In genomic region chr19:15125232-15126067, GRCh38 we compare ENCODE assay signal across 9 cellular contexts. TPM values are rescaled to one million over a fixed set of nuclear protein-coding genes. Genes with fewer than 3 reads are reported as not detected.
DNase-seq lines count a peak whose midpoint lies in the region; ATAC-seq and TF ChIP-seq lines count a peak whose summit lies in the region.
"Had no signal": no experiment of that assay in that cellular context is flagged by ENCODE, and none has a peak within 500 bp of the region (broad histone marks: within the 10 kb centered on the region; RNA-seq: fewer than 3 reads in every experiment).

No MANE protein-coding gene starts in this region.

- no peaks in the 10 kb centered on the region for H3F3A ChIP-seq in smooth muscle cell (ENCODE audit: low read depth)

- H3K27me3 ChIP-seq in smooth muscle cell (ENCODE audit: low read depth): no peaks in the 10 kb centered on the region

- peaks cover 7% of the 10 kb centered on the region for H3K4me1 ChIP-seq in smooth muscle cell (ENCODE audit: low read depth)

- H3K79me2 ChIP-seq in smooth muscle cell (ENCODE audit: low read depth): peaks cover 19% of the 10 kb centered on the region

- H3K9me3 Mint-ChIP-seq in activated B cell treated with CpG ODN at 0.5 μM for 24 hours: no peaks in the 10 kb centered on the region
- H3K9me3 Mint-ChIP-seq in immature natural killer cell: no peaks in the 10 kb centered on the region

- H3K27ac ChIP-seq in caudate nucleus (ENCODE audit: low read depth, low read length) (peak overlapping the region; percentile 97), smooth muscle cell (ENCODE audit: low read depth) (peak overlapping the region; percentile 76)

- H3K4me3 Mint-ChIP-seq in activated B cell treated with CpG ODN at 0.5 μM for 24 hours (peak overlapping the region; percentile 95), immature natural killer cell (peak overlapping the region; percentile 97 to 100 (median 99))

- CTCF ChIA-PET in activated B cell treated with CpG ODN at 0.5 μM for 24 hours (lab: Charles Lee): interaction anchor here (1.3 kb wide), 1 partner anchor 24 kb away, joined by 3 read pairs; no protein-coding TSS in a partner anchor

- no peaks in the 10 kb centered on the region for H3K36me3 ChIP-seq in smooth muscle cell (ENCODE audit: low read depth)

- H3K4me1 Mint-ChIP-seq in activated B cell treated with CpG ODN at 0.5 μM for 24 hours (peaks cover 17% of the 10 kb centered on the region), immature natural killer cell (peaks cover 17 to 23% of the 10 kb centered on the region in 2 donors)

- peak overlapping the region; percentile 62 for H3K4me3 ChIP-seq in smooth muscle cell

- POLR2A ChIA-PET in activated B cell treated with CpG ODN at 0.5 μM for 24 hours (lab: Charles Lee): interaction anchor here (1.0 to 1.5 kb wide), 3 partner anchors 26 to 293 kb away, joined by 3 read pairs; no protein-coding TSS in a partner anchor

- WGBS in smooth muscle cell (ENCODE audit: low lambda C conversion rate): under 1% methylated on average over 61 of the region's 61 CpGs

- TF ChIP-seq CTCF in AG09319 (IDR thresholded peaks at IDR 0.05; ENCODE audit: low read depth, low read length): 0 out of 2 replicates have a peak, but pooled peaks have one; percentile 4
- no peak for TF ChIP-seq CTCF in activated B cell treated with CpG ODN at 0.5 μM for 24 hours (IDR thresholded peaks at IDR 0.05)
- TF ChIP-seq CTCF in smooth muscle cell (IDR thresholded peaks at IDR 0.05; ENCODE audit: borderline replicate concordance, insufficient read depth, poor library complexity, severe bottlenecking): no peak

- peak overlapping the region; percentile 80 for H3K9ac ChIP-seq in smooth muscle cell (ENCODE audit: low read depth)

- H3K27ac Mint-ChIP-seq in activated B cell treated with CpG ODN at 0.5 μM for 24 hours: peak overlapping the region; percentile 91
- H3K27ac Mint-ChIP-seq in immature natural killer cell: peak overlapping the region; percentile 97 to 100 (median 98)

- H2AFZ ChIP-seq in smooth muscle cell (ENCODE audit: low read depth): peak overlapping the region; percentile 39

- peak overlapping the region; percentile 88 for H3K4me2 ChIP-seq in smooth muscle cell

- DNase-seq in AG09319 (ENCODE audit: extremely low read depth, low read depth) (peak; percentile 94), NCI-H226 (peak; percentile 97), activated B cell treated with CpG ODN at 0.5 μM for 24 hours (peak; percentile 96), caudate nucleus (lab: John Stamatoyannopoulos, UW) (peak; percentile 68 to 98 (median 94)), immature natural killer cell (peak; percentile 99), smooth muscle cell (lab: John Stamatoyannopoulos, UW; ENCODE audit: unreplicated experiment) (peak; percentile 94)

- intact Hi-C loops in activated B cell treated with CpG ODN at 0.5 μM for 24 hours (cut with micrococcal nuclease): loop anchor here (1.0 kb wide), 6 partner anchors 98 to 986 kb away; partner anchors contain the start of genes AKAP8 and RAB8A

- H4K20me1 ChIP-seq in smooth muscle cell (ENCODE audit: low read depth): no peaks in the 10 kb centered on the region

- no peaks in the 10 kb centered on the region for H3K9me3 ChIP-seq in smooth muscle cell (replicated peaks; ENCODE audit: low read depth)

- ATAC-seq in GM19023 (IDR thresholded peaks at IDR 0.05; ENCODE audit: unreplicated experiment) (peak; percentile 88), HG03196 (IDR thresholded peaks at IDR 0.05; ENCODE audit: unreplicated experiment) (peak; percentile 84), activated B cell treated with CpG ODN at 0.5 μM for 24 hours (ENCODE audit: low read depth) (peak; percentile 88)

- H3K27me3 Mint-ChIP-seq in activated B cell treated with CpG ODN at 0.5 μM for 24 hours (peaks cover 4% of the 10 kb centered on the region), immature natural killer cell (ENCODE audit: low read depth in 3 of 3) (peaks cover 7 to 17% (median 10%) of the 10 kb centered on the region in 3 donors)

- H3K36me3 Mint-ChIP-seq in activated B cell treated with CpG ODN at 0.5 μM for 24 hours (ENCODE audit: low read depth) (peaks cover 25% of the 10 kb centered on the region), immature natural killer cell (peaks cover 4 to 7% (median 5%) of the 10 kb centered on the region in 3 donors)

RNA-seq across cellular contexts. Expression of gene SYDE1, which starts 18.2 kb away (rescaled TPM):
- total RNA-seq in activated B cell treated with CpG ODN at 0.5 μM for 24 hours (not detected in 2 replicates), smooth muscle cell (27.6 and 39.3 TPM in 2 replicates)
- polyA plus RNA-seq in immature natural killer cell (not detected), smooth muscle cell (42.2 and 51.6 TPM in 2 replicates)

RNA-seq across cellular contexts. Expression of gene OR1I1, which starts 43.4 kb away (rescaled TPM):
- total RNA-seq in activated B cell treated with CpG ODN at 0.5 μM for 24 hours (not detected in 2 replicates), smooth muscle cell (not detected in 2 replicates)
- polyA plus RNA-seq in immature natural killer cell (not detected), smooth muscle cell (not detected in 2 replicates)
- total RNA-seq: activated CD8-positive, alpha-beta memory T cell treated with anti-CD3 and anti-CD28 coated beads for 36 hours had no signal

Comparison
In these comparisons a context has a peak if more than half of its experiments do, and no peak if none do; other contexts are left out.
1. Peak in every context shown above with its lines: DNase-seq, ATAC-seq, H3K4me3 ChIP-seq and H3K27ac ChIP-seq.
2. RNA of gene SYDE1, which starts 18.2 kb away (total RNA-seq): 27.6 to 39.3 TPM in smooth muscle cell; not detected in activated B cell treated with CpG ODN at 0.5 μM for 24 hours; every median in the first group is over 10 times any median in the second.